8 cellular contexts compared by ENCODE assay signal in genomic region chr20:815914-816606, GRCh38. TPM values are rescaled to one million over a fixed set of nuclear protein-coding genes. Genes with fewer than 3 reads are reported as not detected.
A peak's percentile ranks its signal among the peaks of the same experiment; 100 is the strongest.
DNase-seq lines count a peak whose midpoint lies in the region; ATAC-seq, FAIRE-seq and TF ChIP-seq lines count a peak whose summit lies in the region.

No MANE protein-coding gene starts in this region.

- H3K4me2 ChIP-seq in keratinocyte (ENCODE audit: control insufficient read depth, extremely low read depth, insufficient read depth, low read depth, low read length) = no peak overlapping the region

- H3K79me2 ChIP-seq in keratinocyte (ENCODE audit: control insufficient read depth, insufficient read depth, low read length) = no peaks in the 10 kb centered on the region

- dilution Hi-C loops in keratinocyte (cut with MboI; ENCODE audit: extremely low pct_ligation_motif_present, low sequenced_read_pairs) = no loop called here

- TF ChIP-seq CTCF in WERI-Rb-1 (IDR thresholded peaks at IDR 0.05; ENCODE audit: low read depth, low read length) (peak; percentile 97), breast epithelium (IDR thresholded peaks at IDR 0.05) (peak; percentile 91 to 99 (median 96)), keratinocyte (optimal IDR thresholded peaks at IDR 0.05 in 1 of 3, IDR thresholded peaks at IDR 0.05 in 1 of 3, conservative IDR thresholded peaks at IDR 0.05 in 1 of 3; ENCODE audit: extremely low read depth in 1 of 3, insufficient read depth in 2 of 3, low read length in 3 of 3) (peak; percentile 96 to 99 (median 96))

- H3K27me3 ChIP-seq in WERI-Rb-1 (ENCODE audit: insufficient read depth, low read depth, severe bottlenecking) (no peaks in the 10 kb centered on the region), breast epithelium (peaks cover 0 to 1% of the 10 kb centered on the region in 2 donors), keratinocyte (ENCODE audit: control insufficient read depth, extremely low read depth, insufficient read depth, low read length) (peaks cover 9% of the 10 kb centered on the region)

- no peak for TF ChIP-seq POLR2A in breast epithelium (IDR thresholded peaks at IDR 0.05)

- H3K4me1 ChIP-seq in breast epithelium = no peaks in the 10 kb centered on the region
- no peaks in the 10 kb centered on the region for H3K4me1 ChIP-seq in keratinocyte (ENCODE audit: control insufficient read depth, extremely low read depth, insufficient read depth, low read length)

- DNase-seq in SIG-M5 treated with dmso at 0.1 percent for 504 hours (lab: John Stamatoyannopoulos, UW; ENCODE audit: unreplicated experiment) (peak; percentile 67), SIG-M5 (lab: John Stamatoyannopoulos, UW) (no peak), NCI-H2107 treated with DMSO at 0.1 percent for 48 hours (lab: John Stamatoyannopoulos, UW; ENCODE audit: unreplicated experiment) (peak; percentile 13), WERI-Rb-1 (peak; percentile 68), breast epithelium (ENCODE audit: low spot score in 2 of 2) (peak in 1 of 2 donors; percentile 40), keratinocyte (ENCODE audit: low read depth, low spot score) (no peak)
- peak; percentile 70 for DNase-seq in stimulated activated CD4-positive, alpha-beta T cell treated with anti-CD3 and anti-CD28 coated beads, Interleukin-4, amount 100 ng/mL, for 1 hour

- H4K20me1 ChIP-seq in keratinocyte (ENCODE audit: control insufficient read depth, extremely low read depth, insufficient read depth, low read length) = no peaks in the 10 kb centered on the region

- H3K4me3 ChIP-seq in WERI-Rb-1 (ENCODE audit: low read depth, low read length) (no peak overlapping the region), breast epithelium (no peak overlapping the region), keratinocyte (ENCODE audit: control insufficient read depth in 2 of 3, extremely low read depth in 1 of 3, insufficient read depth in 2 of 3, low read depth in 1 of 3, low read length in 3 of 3) (no peak overlapping the region)

- H3K27ac ChIP-seq in WERI-Rb-1 (no peak overlapping the region), breast epithelium (no peak overlapping the region), keratinocyte (ENCODE audit: control insufficient read depth, insufficient read depth, low read length) (no peak overlapping the region)

- H3K9me3 ChIP-seq in WERI-Rb-1 (ENCODE audit: severe bottlenecking) (no peaks in the 10 kb centered on the region), breast epithelium (no peaks in the 10 kb centered on the region), keratinocyte (ENCODE audit: control insufficient read depth, low read depth, low read length) (no peaks in the 10 kb centered on the region)

- no peaks in the 10 kb centered on the region for H3K36me3 ChIP-seq in WERI-Rb-1
- H3K36me3 ChIP-seq in breast epithelium = no peaks in the 10 kb centered on the region
- H3K36me3 ChIP-seq in keratinocyte (ENCODE audit: control insufficient read depth in 2 of 2, extremely low read depth in 1 of 2, insufficient read depth in 2 of 2, low read length in 2 of 2) = no peaks in the 10 kb centered on the region

- no peak for ATAC-seq in GM21737 (IDR thresholded peaks at IDR 0.05; ENCODE audit: unreplicated experiment)

- no peaks in the 10 kb centered on the region for H3K9me1 ChIP-seq in keratinocyte (ENCODE audit: control insufficient read depth, extremely low read depth, insufficient read depth, low read length)

- intact Hi-C loops in breast epithelium (cut with DNase I; ENCODE audit: low total_unique reads) = loop anchor here (5.0 kb wide), 1 partner anchor 141 kb away; no protein-coding TSS in a partner anchor

- H2AFZ ChIP-seq in keratinocyte (ENCODE audit: control insufficient read depth, low read length) = no peak overlapping the region

- no peak overlapping the region for H3K9ac ChIP-seq in keratinocyte (ENCODE audit: control insufficient read depth, extremely low read depth, insufficient read depth, low read length)

- peak; percentile 64 for FAIRE-seq in keratinocyte (lab: Jason Lieb, UNC)

RNA-seq across cellular contexts. Expression of gene FAM110A, which starts 17.5 kb away (rescaled TPM):
- total RNA-seq in breast epithelium = 10 to 100 TPM in 1 of 3 donors, 1 to 10 TPM in 2; 4.0 to 18.9 (median 8.2) TPM
- polyA plus RNA-seq in keratinocyte = 12.3 to 15.5 TPM (median 13.2 TPM) in 3 replicates
- polyA plus RNA-seq in keratinocyte (2011; ENCODE audit: low read depth) = 14.3 TPM
- polyA plus RNA-seq in keratinocyte (2011; cell fraction: cytosol; rRNA removed) = 10.4 and 20.6 TPM in 2 replicates
- 29.0 and 34.2 TPM in 2 replicates for polyA plus RNA-seq in keratinocyte (2011; cell fraction: nucleus; rRNA removed)
- polyA plus RNA-seq in keratinocyte (2012; ENCODE audit: low replicate concordance) = 16.3 and 19.3 TPM in 2 replicates
- 6.5 to 16.2 TPM (median 7.3 TPM) in 3 replicates for polyA minus RNA-seq in keratinocyte
- 18.2 TPM for polyA minus RNA-seq in keratinocyte (2011; cell fraction: cytosol; rRNA and poly(A)+ RNA removed)
- polyA minus RNA-seq in keratinocyte (2011; cell fraction: nucleus; rRNA and poly(A)+ RNA removed) = 6.3 and 7.7 TPM in 2 replicates

RNA-seq across cellular contexts. Expression of gene SLC52A3, which starts 47.8 kb away (rescaled TPM):
- 1 to 10 TPM in 2 of 3 donors, under 1 TPM in 1; 0.16 to 7.2 (median 4.1) TPM for total RNA-seq in breast epithelium
- 0.55 to 1.1 TPM (median 0.84 TPM) in 3 replicates for polyA plus RNA-seq in keratinocyte
- polyA plus RNA-seq in keratinocyte (2011; ENCODE audit: low read depth) = not detected
- polyA plus RNA-seq in keratinocyte (2011; cell fraction: cytosol; rRNA removed) = 0.38 and 0.69 TPM in 2 replicates
- polyA plus RNA-seq in keratinocyte (2011; cell fraction: nucleus; rRNA removed) = 2.1 and 2.6 TPM in 2 replicates
- 0.51 and 1.7 TPM in 2 replicates for polyA plus RNA-seq in keratinocyte (2012; ENCODE audit: low replicate concordance)
- 0.69 to 3.8 TPM (median 1.2 TPM) in 3 replicates for polyA minus RNA-seq in keratinocyte
- polyA minus RNA-seq in keratinocyte (2011; cell fraction: cytosol; rRNA and poly(A)+ RNA removed) = 1.3 TPM
- 1.8 and 2.0 TPM in 2 replicates for polyA minus RNA-seq in keratinocyte (2011; cell fraction: nucleus; rRNA and poly(A)+ RNA removed)

Comparison
In these comparisons a context has a peak if more than half of its experiments do, and no peak if none do; other contexts are left out.
1. DNase-seq: peak in SIG-M5 treated with dmso at 0.1 percent for 504 hours (single experiment), NCI-H2107 treated with DMSO at 0.1 percent for 48 hours (single experiment), WERI-Rb-1 (single experiment) and stimulated activated CD4-positive, alpha-beta T cell treated with anti-CD3 and anti-CD28 coated beads, Interleukin-4, amount 100 ng/mL, for 1 hour (single experiment); none in SIG-M5 (single experiment) and keratinocyte (single experiment).
2. Peak in every context shown above with its lines, with median percentiles within 50 percentile points of each other: CTCF ChIP-seq.